In genomic region chr15:78565951-78566774, GRCh38 we compare ENCODE assay signal across 9 cellular contexts. TPM values are rescaled to one million over a fixed set of nuclear protein-coding genes. Genes with fewer than 3 reads are reported as not detected.
DNase-seq lines count a peak whose midpoint lies in the region; ATAC-seq, FAIRE-seq and TF ChIP-seq lines count a peak whose summit lies in the region.
"Had no signal": no experiment of that assay in that cellular context is flagged by ENCODE, and none has a peak within 500 bp of the region (broad histone marks: within the 10 kb centered on the region; RNA-seq: fewer than 3 reads in every experiment).

No MANE protein-coding gene starts in this region.

- H2AK5ac ChIP-seq in trophoblast cell (ENCODE audit: low read length): no peak overlapping the region

- H3K23ac ChIP-seq in trophoblast cell (ENCODE audit: low read length): no peak overlapping the region

- no peak overlapping the region for H2BK120ac ChIP-seq in trophoblast cell (ENCODE audit: insufficient read depth, low read length, poor library complexity)

- H3K9me3 ChIP-seq in SU-DHL-6 (ENCODE audit: insufficient read depth, low read length): no peaks in the 10 kb centered on the region
- H3K9me3 ChIP-seq in fibroblast of lung (ENCODE audit: control insufficient read depth, insufficient read depth, low read depth, low read length): no peaks in the 10 kb centered on the region
- no peaks in the 10 kb centered on the region for H3K9me3 ChIP-seq in trophoblast cell (ENCODE audit: insufficient read depth, low read depth, low read length)

- no peak overlapping the region for H2BK12ac ChIP-seq in trophoblast cell (ENCODE audit: low read length)

- FAIRE-seq in GM12892 (lab: Jason Lieb, UNC): peak; percentile 60
- FAIRE-seq: TTC549 had no signal

- H3K4me3 ChIP-seq in SU-DHL-6 (ENCODE audit: insufficient read depth, low read length, poor library complexity, severe bottlenecking): peak overlapping the region; percentile 61
- H3K4me3 ChIP-seq in fibroblast of lung (replicated peaks in 1 of 4; ENCODE audit: control extremely low read depth in 1 of 4, insufficient read depth in 1 of 4, low read depth in 3 of 4, low read length in 4 of 4): peak overlapping the region; percentile 57 to 82 (median 66)
- H3K4me3 ChIP-seq in trophoblast cell (ENCODE audit: low read depth, low read length): peak overlapping the region; percentile 22

- no peaks in the 10 kb centered on the region for H3K79me2 ChIP-seq in SU-DHL-6 (ENCODE audit: insufficient read depth, low read length)
- no peaks in the 10 kb centered on the region for H3K79me2 ChIP-seq in fibroblast of lung (ENCODE audit: control insufficient read depth, insufficient read depth, low read length)
- H3K79me2 ChIP-seq in trophoblast cell (ENCODE audit: control insufficient read depth, insufficient read depth, low read length, poor library complexity): no peaks in the 10 kb centered on the region

- H3K9me2 ChIP-seq in SU-DHL-6 (replicated peaks; ENCODE audit: insufficient read depth, low read length): no peaks in the 10 kb centered on the region

- H2BK5ac ChIP-seq in trophoblast cell (ENCODE audit: low read depth, low read length, poor library complexity): no peak overlapping the region

- H3K14ac ChIP-seq in trophoblast cell (ENCODE audit: low read length): no peak overlapping the region

- H4K8ac ChIP-seq in trophoblast cell (ENCODE audit: low read depth, low read length): no peak overlapping the region

- no peaks in the 10 kb centered on the region for H3K27me3 ChIP-seq in SU-DHL-6 (ENCODE audit: low read length)
- peaks cover 5% of the 10 kb centered on the region for H3K27me3 ChIP-seq in fibroblast of lung (ENCODE audit: control insufficient read depth, insufficient read depth, low read length)
- H3K27me3 ChIP-seq in trophoblast cell (ENCODE audit: insufficient read depth, low read length): no peaks in the 10 kb centered on the region

- TF ChIP-seq CTCF in SU-DHL-6 (IDR thresholded peaks at IDR 0.05; ENCODE audit: insufficient read depth, low read length, poor library complexity, severe bottlenecking) (no peak), fibroblast of lung (conservative IDR thresholded peaks at IDR 0.05 in 1 of 2, IDR thresholded peaks at IDR 0.05 in 1 of 2; ENCODE audit: low read depth in 1 of 2, low read length in 2 of 2) (peak; percentile 12 to 33)

- H4K20me1 ChIP-seq in SU-DHL-6 (ENCODE audit: low read depth, low read length): no peaks in the 10 kb centered on the region
- H4K20me1 ChIP-seq in fibroblast of lung (ENCODE audit: control insufficient read depth, extremely low read depth, insufficient read depth, low read length): no peaks in the 10 kb centered on the region

- WGBS in trophoblast cell (ENCODE audit: extremely low coverage, insufficient coverage, insufficient read length): no CpG with 5 or more reads among the region's 19 CpGs

- H3K36me3 ChIP-seq in SU-DHL-6 (ENCODE audit: low read length) (no peaks in the 10 kb centered on the region), fibroblast of lung (ENCODE audit: control insufficient read depth, insufficient read depth, low read length) (no peaks in the 10 kb centered on the region), trophoblast cell (ENCODE audit: control insufficient read depth in 1 of 2, insufficient read depth in 2 of 2, low read length in 2 of 2) (no peaks in the 10 kb centered on the region)

- no peak for TF ChIP-seq POLR2A in GM12892 (IDR thresholded peaks at IDR 0.05; ENCODE audit: low read depth, low read length)

- H3K4me2 ChIP-seq in SU-DHL-6 (ENCODE audit: low read depth, low read length, poor library complexity, severe bottlenecking): peak overlapping the region; percentile 67
- peak overlapping the region; percentile 98 for H3K4me2 ChIP-seq in fibroblast of lung (ENCODE audit: extremely low read depth, insufficient read depth, low read length)
- peak overlapping the region; percentile 95 for H3K4me2 ChIP-seq in trophoblast cell (ENCODE audit: low read length)

- no peak overlapping the region for H3K4ac ChIP-seq in trophoblast cell (ENCODE audit: low read depth, low read length)

- H3K18ac ChIP-seq in trophoblast cell (ENCODE audit: low read length): no peak overlapping the region

- H3K27ac ChIP-seq in SU-DHL-6 (ENCODE audit: low read depth, low read length) (no peak overlapping the region), fibroblast of lung (ENCODE audit: insufficient read depth, low read length) (no peak overlapping the region), trophoblast cell (ENCODE audit: low read depth, low read length) (no peak overlapping the region)

- H3K9ac ChIP-seq in SU-DHL-6 (ENCODE audit: low read length): peak overlapping the region; percentile 62
- H3K9ac ChIP-seq in fibroblast of lung (ENCODE audit: insufficient read depth, low read length): no peak overlapping the region
- peak overlapping the region; percentile 54 for H3K9ac ChIP-seq in trophoblast cell (ENCODE audit: low read length)

- H2AFZ ChIP-seq in SU-DHL-6 (ENCODE audit: low read depth, low read length, severe bottlenecking) (peak overlapping the region; percentile 98), fibroblast of lung (ENCODE audit: low read length) (peak overlapping the region; percentile 80), trophoblast cell (ENCODE audit: insufficient read depth, low read length, poor library complexity) (peak overlapping the region; percentile 100)

- no peaks in the 10 kb centered on the region for H3K79me1 ChIP-seq in trophoblast cell (ENCODE audit: low read length)

- DNase-seq in AG20443 (ENCODE audit: low spot score): peak; percentile 19
- DNase-seq in GM12892 (ENCODE audit: insufficient read length): no peak
- peak; percentile 15 to 16 for DNase-seq in fibroblast of lung (ENCODE audit: low read depth in 2 of 2)
- DNase-seq in trophoblast cell: peak; percentile 7 to 53
- no peak for DNase-seq in mucosa of gallbladder (ENCODE audit: low spot score)

- no peak overlapping the region for H4K91ac ChIP-seq in trophoblast cell (ENCODE audit: low read depth, low read length)

- H4K12ac ChIP-seq in trophoblast cell (ENCODE audit: low read depth, low read length): peak overlapping the region; percentile 26

- ATAC-seq in HG03280 (IDR thresholded peaks at IDR 0.05; ENCODE audit: unreplicated experiment) (peak; percentile 21), GM19463 (IDR thresholded peaks at IDR 0.05; ENCODE audit: unreplicated experiment) (no peak)

- no peaks in the 10 kb centered on the region for H3F3A ChIP-seq in SU-DHL-6 (ENCODE audit: insufficient read depth)

- H3K4me1 ChIP-seq in fibroblast of lung (ENCODE audit: control insufficient read depth, extremely low read depth, insufficient read depth, low read length) (peaks cover 3% of the 10 kb centered on the region), trophoblast cell (ENCODE audit: control insufficient read depth in 1 of 2, insufficient read depth in 2 of 2, low read length in 2 of 2) (peaks cover 2 to 9% of the 10 kb centered on the region in 2 experiments)

RNA-seq across cellular contexts. Expression of gene CHRNA5, which starts 0.8 kb away (rescaled TPM):
- 8.4 TPM for polyA plus RNA-seq in GM12892 (2012; ENCODE audit: missing spikeins)
- total RNA-seq in fibroblast of lung (under 0.01 and 0.17 TPM in 2 replicates), mucosa of gallbladder (20.3 TPM)
- 1.2 and 2.9 TPM in 2 replicates for polyA plus RNA-seq in fibroblast of lung
- polyA plus RNA-seq in fibroblast of lung (2012): 1.0 and 1.6 TPM in 2 replicates
- 1.7 TPM in 1 of 2 replicates, not detected in the other for polyA minus RNA-seq in fibroblast of lung (ENCODE audit: low replicate concordance)
- polyA plus RNA-seq in trophoblast cell (2013): 1.3 and 2.0 TPM in 2 replicates

RNA-seq across cellular contexts. Expression of gene PSMA4, which starts 25.9 kb away (rescaled TPM):
- polyA plus RNA-seq in GM12892 (2012; ENCODE audit: missing spikeins): 383 TPM
- total RNA-seq in fibroblast of lung (161 and 195 TPM in 2 replicates), mucosa of gallbladder (106 TPM)
- polyA plus RNA-seq in fibroblast of lung: 404 and 413 TPM in 2 replicates
- 252 and 265 TPM in 2 replicates for polyA plus RNA-seq in fibroblast of lung (2012)
- polyA minus RNA-seq in fibroblast of lung (ENCODE audit: low replicate concordance): 9.9 and 17.1 TPM in 2 replicates
- 499 and 508 TPM in 2 replicates for polyA plus RNA-seq in trophoblast cell (2013)

RNA-seq across cellular contexts. Expression of gene CHRNA3, which starts 54.6 kb away (rescaled TPM):
- polyA plus RNA-seq in GM12892 (2012; ENCODE audit: missing spikeins): 0.57 TPM
- total RNA-seq in fibroblast of lung (not detected in 2 replicates), mucosa of gallbladder (0.89 TPM)
- polyA plus RNA-seq in fibroblast of lung: not detected in 2 replicates
- not detected in 2 replicates for polyA plus RNA-seq in fibroblast of lung (2012)
- not detected in 2 replicates for polyA minus RNA-seq in fibroblast of lung (ENCODE audit: low replicate concordance)
- polyA plus RNA-seq in trophoblast cell (2013): 0.03 TPM in 1 of 2 replicates, not detected in the other

RNA-seq across cellular contexts. Expression of gene HYKK, which starts 58.8 kb away (rescaled TPM):
- 2.2 TPM for polyA plus RNA-seq in GM12892 (2012; ENCODE audit: missing spikeins)
- total RNA-seq in fibroblast of lung (2.0 and 2.6 TPM in 2 replicates), mucosa of gallbladder (5.9 TPM)
- polyA plus RNA-seq in fibroblast of lung: 3.3 and 3.6 TPM in 2 replicates
- polyA plus RNA-seq in fibroblast of lung (2012): 1.8 and 2.4 TPM in 2 replicates
- polyA minus RNA-seq in fibroblast of lung (ENCODE audit: low replicate concordance): not detected in 2 replicates
- 0.49 and 0.55 TPM in 2 replicates for polyA plus RNA-seq in trophoblast cell (2013)

Comparison
In these comparisons a context has a peak if more than half of its experiments do, and no peak if none do; other contexts are left out.
1. DNase-seq: peak in AG20443 (single experiment), fibroblast of lung (2 of 2) and trophoblast cell (2 of 2); none in GM12892 (single experiment) and mucosa of gallbladder (single experiment).
2. RNA of gene CHRNA5, which starts 0.8 kb away (total RNA-seq): 20.3 TPM in mucosa of gallbladder (single experiment); under 0.01 to 0.17 TPM in fibroblast of lung; every median in the first group is over 10 times any median in the second.
3. Peak in every context shown above with its lines, with median percentiles within 50 percentile points of each other: H2AFZ ChIP-seq, H3K4me2 ChIP-seq and H3K4me3 ChIP-seq.